Comparison of ENCODE assay signal across 17 cellular contexts in the genomic region with DNA sequence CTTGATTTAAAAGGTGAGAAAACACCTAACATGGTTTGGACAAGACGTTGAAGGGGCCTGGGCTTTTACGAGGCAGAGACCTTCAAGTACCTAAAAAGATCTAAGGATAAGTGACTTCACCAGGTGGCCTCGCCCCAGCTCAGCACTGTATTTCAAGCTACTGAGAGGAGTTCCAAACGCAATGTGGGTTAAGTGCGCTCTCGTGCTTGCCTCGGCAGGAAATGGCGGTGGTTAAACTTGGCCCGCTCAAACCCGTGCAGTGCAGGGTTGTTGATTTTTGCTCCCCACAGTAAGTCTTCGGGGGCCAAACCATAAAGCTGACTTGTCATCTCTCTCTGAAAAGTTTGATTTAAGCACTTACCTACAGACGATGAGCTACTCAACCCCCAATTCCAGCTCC.
DNase-seq lines count a peak whose midpoint lies in the region; ATAC-seq lines count a peak whose summit lies in the region.
"Had no signal": no experiment of that assay in that cellular context is flagged by ENCODE, and none has a peak within 500 bp of the region (broad histone marks: within the 10 kb centered on the region; RNA-seq: fewer than 3 reads in every experiment).

No MANE protein-coding gene starts in this region.

- peak overlapping the region; percentile 43 for H3K27ac Mint-ChIP-seq in activated naive CD8-positive, alpha-beta T cell
- H3K27ac Mint-ChIP-seq: activated CD4-positive, alpha-beta memory T cell treated with anti-CD3 and anti-CD28 coated beads, Interleukin-2, amount 10 ng/mL, durations not matched to agents 7 days and 5 days; natural killer cell had no signal

- DNase-seq in activated gamma-delta T cell treated with Interleukin-2 at 50 U/mL for 16 hours (peak; percentile 21), activated gamma-delta T cell (lab: John Stamatoyannopoulos, UW) (no peak), AG20443 (ENCODE audit: low spot score) (no peak)
- DNase-seq in stimulated activated naive CD8-positive, alpha-beta T cell treated with anti-CD3 and anti-CD28 coated beads, Interleukin-15, Interleukin-2, amounts not matched to agents 100 U/mL and 50 U/mL, for 24 hours, result peak; percentile 18
- DNase-seq in activated effector memory CD4-positive, alpha-beta T cell treated with anti-CD3 and anti-CD28 coated beads, Interleukin-2, amount 50 U/mL, for 16 hours, result no peak
- DNase-seq: activated CD4-positive, alpha-beta memory T cell treated with anti-CD3 and anti-CD28 coated beads, Interleukin-2, amount 10 ng/mL, durations not matched to agents 7 days and 5 days; activated effector memory CD4-positive, alpha-beta T cell treated with Interleukin-2 at 50 U/mL for 16 hours; colonic mucosa; hippocampal formation; kidney; MG63; natural killer cell; NCI-H446 had no signal

- H3K4me1 Mint-ChIP-seq in activated naive CD8-positive, alpha-beta T cell (ENCODE audit: low read depth), result peaks cover 21% of the 10 kb centered on the region
- H3K4me1 Mint-ChIP-seq: activated CD4-positive, alpha-beta memory T cell treated with anti-CD3 and anti-CD28 coated beads, Interleukin-2, amount 10 ng/mL, durations not matched to agents 7 days and 5 days had no signal

- peaks cover 7% of the 10 kb centered on the region for H3K36me3 Mint-ChIP-seq in activated naive CD8-positive, alpha-beta T cell

- H3K27me3 Mint-ChIP-seq in activated naive CD8-positive, alpha-beta T cell, result peaks cover 3% of the 10 kb centered on the region
- H3K27me3 Mint-ChIP-seq: activated CD4-positive, alpha-beta memory T cell treated with anti-CD3 and anti-CD28 coated beads, Interleukin-2, amount 10 ng/mL, durations not matched to agents 7 days and 5 days had no signal

- peaks cover 3% of the 10 kb centered on the region for H3K9me3 Mint-ChIP-seq in activated naive CD8-positive, alpha-beta T cell (ENCODE audit: low read depth)

- peak overlapping the region; percentile 51 for H3K4me3 Mint-ChIP-seq in activated naive CD8-positive, alpha-beta T cell
- H3K4me3 Mint-ChIP-seq: activated CD4-positive, alpha-beta memory T cell treated with anti-CD3 and anti-CD28 coated beads, Interleukin-2, amount 10 ng/mL, durations not matched to agents 7 days and 5 days; natural killer cell had no signal

- ATAC-seq in HG02885 (IDR thresholded peaks at IDR 0.05; ENCODE audit: poor library complexity, unreplicated experiment) (peak; percentile 79), GM21723 (IDR thresholded peaks at IDR 0.05; ENCODE audit: unreplicated experiment) (no peak)
- peak; percentile 58 for ATAC-seq in stimulated activated naive CD8-positive, alpha-beta T cell treated with anti-CD3 and anti-CD28 coated beads, Interleukin-15, Interleukin-2, amounts not matched to agents 100 U/mL and 50 U/mL, for 24 hours
- ATAC-seq: HepG2 had no signal

Comparison
In these comparisons a context has a peak if more than half of its experiments do, and no peak if none do; other contexts are left out.
1. DNase-seq: peak in activated gamma-delta T cell treated with Interleukin-2 at 50 U/mL for 16 hours (single experiment) and stimulated activated naive CD8-positive, alpha-beta T cell treated with anti-CD3 and anti-CD28 coated beads, Interleukin-15, Interleukin-2, amounts not matched to agents 100 U/mL and 50 U/mL, for 24 hours (single experiment); none in activated gamma-delta T cell (single experiment), AG20443 (single experiment) and activated effector memory CD4-positive, alpha-beta T cell treated with anti-CD3 and anti-CD28 coated beads, Interleukin-2, amount 50 U/mL, for 16 hours (single experiment).